In genomic region chr6:106474476-106474875, GRCh38 we compare ENCODE assay signal across 28 cellular contexts.
"Had no signal": no experiment of that assay in that cellular context is flagged by ENCODE, and none has a peak within 500 bp of the region (broad histone marks: within the 10 kb centered on the region; RNA-seq: fewer than 3 reads in every experiment).

No MANE protein-coding gene starts in this region.

- H3K9me3 Mint-ChIP-seq: activated CD4-positive, alpha-beta memory T cell treated with anti-CD3 and anti-CD28 coated beads for 36 hours; activated CD4-positive, alpha-beta T cell treated with anti-CD3 and anti-CD28 coated beads, Interleukin-2, amount 10 ng/mL, durations not matched to agents 7 days and 5 days; activated naive CD4-positive, alpha-beta T cell treated with anti-CD3 and anti-CD28 coated beads for 36 hours; activated naive CD8-positive, alpha-beta T cell treated with anti-CD3 and anti-CD28 coated beads, Interleukin-2, amount 10 ng/mL, durations not matched to agents 7 days and 5 days; activated T-cell treated with anti-CD3 and anti-CD28 coated beads, Interleukin-2, amount 50 U/mL, for 4 hours; activated T-helper 17 cell treated with anti-CD3 and anti-CD28 coated beads, Interleukin-2, amount 50 U/mL, for 72 hours had no signal

- H3K4me3 ChIP-seq: adrenal gland, cardiac muscle cell, K562, Peyer's patch had no signal

- H3K27me3 Mint-ChIP-seq: activated CD4-positive, alpha-beta memory T cell treated with anti-CD3 and anti-CD28 coated beads for 36 hours; activated CD4-positive, alpha-beta T cell treated with anti-CD3 and anti-CD28 coated beads, Interleukin-2, amount 10 ng/mL, durations not matched to agents 7 days and 5 days; activated naive CD8-positive, alpha-beta T cell treated with anti-CD3 and anti-CD28 coated beads, Interleukin-2, amount 10 ng/mL, durations not matched to agents 7 days and 5 days; activated T-helper 17 cell treated with anti-CD3 and anti-CD28 coated beads, Interleukin-2, amount 50 U/mL, for 72 hours had no signal

- H3K4me1 Mint-ChIP-seq: activated T-helper 17 cell treated with anti-CD3 and anti-CD28 coated beads, Interleukin-2, amount 50 U/mL, for 72 hours had no signal

- ATAC-seq: K562, T-helper 17 cell had no signal

- H3K4me3 Mint-ChIP-seq: activated CD4-positive, alpha-beta memory T cell treated with anti-CD3 and anti-CD28 coated beads for 36 hours; activated CD4-positive, alpha-beta T cell treated with anti-CD3 and anti-CD28 coated beads, Interleukin-2, amount 10 ng/mL, durations not matched to agents 7 days and 5 days; activated naive CD4-positive, alpha-beta T cell treated with anti-CD3 and anti-CD28 coated beads for 36 hours; activated naive CD8-positive, alpha-beta T cell treated with anti-CD3 and anti-CD28 coated beads, Interleukin-2, amount 10 ng/mL, durations not matched to agents 7 days and 5 days; activated T-cell treated with anti-CD3 and anti-CD28 coated beads, Interleukin-2, amount 50 U/mL, for 4 hours; activated T-helper 17 cell treated with anti-CD3 and anti-CD28 coated beads, Interleukin-2, amount 50 U/mL, for 72 hours; T-helper 17 cell had no signal

- H3K27ac ChIP-seq: adrenal gland, cardiac muscle cell, Peyer's patch, VCaP had no signal

- H3K27ac Mint-ChIP-seq: activated CD4-positive, alpha-beta memory T cell treated with anti-CD3 and anti-CD28 coated beads for 36 hours; activated CD4-positive, alpha-beta T cell treated with anti-CD3 and anti-CD28 coated beads, Interleukin-2, amount 10 ng/mL, durations not matched to agents 7 days and 5 days; activated naive CD4-positive, alpha-beta T cell treated with anti-CD3 and anti-CD28 coated beads for 36 hours; activated naive CD8-positive, alpha-beta T cell treated with anti-CD3 and anti-CD28 coated beads, Interleukin-2, amount 10 ng/mL, durations not matched to agents 7 days and 5 days; activated T-helper 17 cell treated with anti-CD3 and anti-CD28 coated beads, Interleukin-2, amount 50 U/mL, for 72 hours; T-helper 17 cell had no signal

- H3K36me3 Mint-ChIP-seq: activated CD4-positive, alpha-beta memory T cell treated with anti-CD3 and anti-CD28 coated beads for 36 hours; activated naive CD8-positive, alpha-beta T cell treated with anti-CD3 and anti-CD28 coated beads, Interleukin-2, amount 10 ng/mL, durations not matched to agents 7 days and 5 days had no signal

- DNase-seq: activated CD4-positive, alpha-beta memory T cell treated with anti-CD3 and anti-CD28 coated beads for 36 hours; activated CD4-positive, alpha-beta T cell treated with anti-CD3 and anti-CD28 coated beads, Interleukin-2, amount 10 ng/mL, durations not matched to agents 7 days and 5 days; activated CD4-positive, CD25-positive, alpha-beta regulatory T cell; activated CD8-positive, alpha-beta memory T cell treated with anti-CD3 and anti-CD28 coated beads for 24 hours; activated gamma-delta T cell; activated naive CD4-positive, alpha-beta T cell treated with anti-CD3 and anti-CD28 coated beads for 36 hours; activated naive CD8-positive, alpha-beta T cell treated with anti-CD3 and anti-CD28 coated beads, Interleukin-2, amount 10 ng/mL, durations not matched to agents 7 days and 5 days; activated T-cell treated with anti-CD3 and anti-CD28 coated beads, Interleukin-2, amount 50 U/mL, for 4 hours; adrenal gland; aorta; Karpas-422; NCI-H1092 treated with DMSO at 0.1 percent for 48 hours; NCI-H1417 treated with DMSO at 0.1 percent for 48 hours; NCI-H1694 treated with DMSO at 0.1 percent for 48 hours; NCI-H2029 treated with DMSO at 0.1 percent for 48 hours; NCI-H345; NCI-H510A; NCI-H526 treated with DMSO at 0.1 percent for 48 hours; NCI-H82; OCI-M1; Peyer's patch; SIG-M5; T-helper 17 cell; T-helper 9 cell had no signal
